28 cellular contexts compared by ENCODE assay signal in genomic region chr14:81103443-81103842, GRCh38.
"Had no signal": no experiment of that assay in that cellular context is flagged by ENCODE, and none has a peak within 500 bp of the region (broad histone marks: within the 10 kb centered on the region; RNA-seq: fewer than 3 reads in every experiment).

No MANE protein-coding gene starts in this region.

- H3K27ac ChIP-seq: neural progenitor cell, ovary, parathyroid adenoma, psoas muscle, right lobe of liver, skin epidermis, spleen, suprapubic skin, testis, tibial artery, transverse colon, upper lobe of right lung, uterus had no signal

- H3K4me3 ChIP-seq: neural progenitor cell, ovary, psoas muscle, right lobe of liver, skin epidermis, smooth muscle cell, spleen, suprapubic skin, testis, tibial artery, transverse colon, upper lobe of right lung, uterus had no signal

- H3K9me3 ChIP-seq: ovary, psoas muscle, right lobe of liver, spleen, suprapubic skin, testis, tibial artery, transverse colon, upper lobe of right lung, uterus had no signal

- ATAC-seq: natural killer cell; psoas muscle; right cardiac atrium; right lobe of liver; stimulated activated memory B cell treated with anti-CD40 and anti-IgM and Interleukin-4, amounts not matched to agents 10 μg/mL and 1 μg/mL and 100 μg/mL, for 72 hours; stimulated activated naive CD8-positive, alpha-beta T cell treated with anti-CD3 and anti-CD28 coated beads, Interleukin-15, amount 100 ng/mL, for 72 hours; stimulated activated naive CD8-positive, alpha-beta T cell treated with anti-CD3 and anti-CD28 coated beads, Interleukin-15, Interleukin-2, amounts not matched to agents 100 U/mL and 50 U/mL, for 24 hours; upper lobe of right lung had no signal

- H3K4me1 ChIP-seq: parathyroid adenoma, psoas muscle, right lobe of liver, spleen, suprapubic skin, testis, tibial artery, transverse colon, upper lobe of right lung, uterus had no signal

- H3K4me2 ChIP-seq: neural progenitor cell, smooth muscle cell had no signal

- DNase-seq: natural killer cell; occipital lobe; ovary; posterior cingulate gyrus; psoas muscle; right cardiac atrium; right lobe of liver; spleen; stimulated activated CD4-positive, alpha-beta T cell treated with anti-CD3 and anti-CD28 coated beads, Interleukin-12 subunit alpha, Interleukin-12 subunit beta, amount 100 ng/mL, for 4 hours; stimulated activated CD4-positive, alpha-beta T cell treated with anti-CD3 and anti-CD28 coated beads, Interleukin-1b, Interleukin-23, amount 100 ng/mL, for 48 hours; stimulated activated CD4-positive, alpha-beta T cell treated with anti-CD3 and anti-CD28 coated beads, Interleukin-4, amount 100 ng/mL, for 1 hour; stimulated activated CD4-positive, alpha-beta T cell treated with anti-CD3 and anti-CD28 coated beads, Interleukin-4, amount 100 ng/mL, for 4 hours; stimulated activated CD8-positive, alpha-beta memory T cell treated with anti-CD3 and anti-CD28 coated beads, Interleukin-4, amount 100 ng/mL, for 48 hours; stimulated activated naive CD4-positive, alpha-beta T cell; stimulated activated naive CD8-positive, alpha-beta T cell treated with anti-CD3 and anti-CD28 coated beads, Interleukin-15, amount 100 ng/mL, for 72 hours; stimulated activated naive CD8-positive, alpha-beta T cell treated with anti-CD3 and anti-CD28 coated beads, Interleukin-15, Interleukin-2, amounts not matched to agents 100 U/mL and 50 U/mL, for 24 hours; substantia nigra; testis; tibial artery; transverse colon; upper lobe of right lung; uterus had no signal
